24 cellular contexts compared by ENCODE assay signal in genomic region chr5:53100606-53101005, GRCh38. TPM values are rescaled to one million over a fixed set of nuclear protein-coding genes. Genes with fewer than 3 reads are reported as not detected.
DNase-seq lines count a peak whose midpoint lies in the region; ATAC-seq, FAIRE-seq and TF ChIP-seq lines count a peak whose summit lies in the region.
"Had no signal": no experiment of that assay in that cellular context is flagged by ENCODE, and none has a peak within 500 bp of the region (broad histone marks: within the 10 kb centered on the region; RNA-seq: fewer than 3 reads in every experiment).

No MANE protein-coding gene starts in this region.

- no peak overlapping the region for H4K91ac ChIP-seq in IMR-90 (ENCODE audit: insufficient read depth, low read depth, low read length)

- H3K36me3 ChIP-seq in IMR-90 (ENCODE audit: control insufficient read depth, insufficient read depth, low read length) (peaks cover 20% of the 10 kb centered on the region), pancreas (peaks cover 0 to 12% (median 7%) of the 10 kb centered on the region in 3 donors)

- H3K9me3 ChIP-seq in IMR-90 (ENCODE audit: control insufficient read depth, insufficient read depth, low read length) (no peaks in the 10 kb centered on the region), pancreas (no peaks in the 10 kb centered on the region)
- H3K9me3 ChIP-seq: BLaER1 treated with 17β-estradiol and CSF1 and Interleukin-3, amounts not matched to agents 10 nM and 100 nM had no signal

- no peaks in the 10 kb centered on the region for H4K20me1 ChIP-seq in IMR-90 (ENCODE audit: insufficient read depth, low read length)
- H4K20me1 ChIP-seq: BLaER1 treated with 17β-estradiol and CSF1 and Interleukin-3, amounts not matched to agents 10 nM and 100 nM had no signal

- FAIRE-seq in pancreas (lab: Jason Lieb, UNC): no peak
- FAIRE-seq: G401.6, GM12891, HTR-8/SVneo had no signal

- H4K8ac ChIP-seq in IMR-90 (ENCODE audit: low read depth in 2 of 2, low read length in 2 of 2): no peak overlapping the region

- H3K27ac ChIP-seq in IMR-90 (ENCODE audit: insufficient read depth, low read length) (no peak overlapping the region), pancreas (no peak overlapping the region)
- H3K27ac ChIP-seq: BLaER1 treated with 17β-estradiol and CSF1 and Interleukin-3, amounts not matched to agents 10 nM and 100 nM had no signal

- peaks cover 0 to 3% of the 10 kb centered on the region in 2 experiments; a peak in 2 of 4 replicates for H3K79me1 ChIP-seq in IMR-90 (ENCODE audit: low read depth in 1 of 2, low read length in 2 of 2)

- H2AFZ ChIP-seq in IMR-90 (replicated peaks; ENCODE audit: low read length, poor library complexity): no peak overlapping the region

- no peak overlapping the region for H2AK9ac ChIP-seq in IMR-90 (replicated peaks; ENCODE audit: low read depth, low read length, poor library complexity)

- no peaks in the 10 kb centered on the region for H3K9me3 Mint-ChIP-seq in activated CD4-positive, alpha-beta T cell treated with anti-CD3 and anti-CD28 coated beads, Interleukin-2, amount 10 ng/mL, durations not matched to agents 7 days and 5 days
- H3K9me3 Mint-ChIP-seq: CD4-positive, CD25-positive, alpha-beta regulatory T cell; CD8-positive, alpha-beta memory T cell; HFFc6; IgD-negative memory B cell had no signal

- H3K9ac ChIP-seq in IMR-90 (ENCODE audit: low read depth, low read length): no peak overlapping the region
- H3K9ac ChIP-seq: BLaER1 treated with 17β-estradiol and CSF1 and Interleukin-3, amounts not matched to agents 10 nM and 100 nM had no signal

- H3K4me2 ChIP-seq in IMR-90 (ENCODE audit: low read depth, low read length): no peak overlapping the region
- H3K4me2 ChIP-seq: BLaER1 treated with 17β-estradiol and CSF1 and Interleukin-3, amounts not matched to agents 10 nM and 100 nM had no signal

- intact Hi-C loops in IMR-90 (cut with micrococcal nuclease): no loop called here
- intact Hi-C loops in pancreas (cut with DNase I): no loop called here

- BruUV-seq in IMR-90 (replicated peaks; lab: Mats Ljungman, UMichigan): no TSS peak

- no peak for ATAC-seq in IMR-90 (ENCODE audit: low read depth)
- no peak for ATAC-seq in pancreas
- ATAC-seq: HCT116 had no signal

- peak overlapping the region; percentile 14 for H2BK5ac ChIP-seq in IMR-90 (ENCODE audit: low read depth, low read length, poor library complexity, severe bottlenecking)

- H2BK15ac ChIP-seq in IMR-90 (ENCODE audit: low read depth, low read length): no peak overlapping the region

- TF ChIP-seq CTCF in IMR-90 (conservative IDR thresholded peaks at IDR 0.05; ENCODE audit: low read depth, low read length): no peak
- TF ChIP-seq CTCF in choroid plexus epithelial cell (conservative IDR thresholded peaks at IDR 0.05; ENCODE audit: low read depth, low read length): no peak
- TF ChIP-seq CTCF in pancreas (IDR thresholded peaks at IDR 0.05): no peak

- H3K27me3 Mint-ChIP-seq in activated CD4-positive, alpha-beta T cell treated with anti-CD3 and anti-CD28 coated beads, Interleukin-2, amount 10 ng/mL, durations not matched to agents 7 days and 5 days: no peaks in the 10 kb centered on the region
- H3K27me3 Mint-ChIP-seq: B cell; CD4-positive, CD25-positive, alpha-beta regulatory T cell; CD8-positive, alpha-beta memory T cell; IgD-negative memory B cell had no signal

- no peak for TF ChIP-seq RAD21 in IMR-90 (IDR thresholded peaks at IDR 0.05; ENCODE audit: low read length)

- H3K9me1 ChIP-seq in IMR-90 (ENCODE audit: insufficient read depth, low read length): no peaks in the 10 kb centered on the region

- H3K4me1 Mint-ChIP-seq in activated CD4-positive, alpha-beta T cell treated with anti-CD3 and anti-CD28 coated beads, Interleukin-2, amount 10 ng/mL, durations not matched to agents 7 days and 5 days: peaks cover 15% of the 10 kb centered on the region

- no peak overlapping the region for H2AK5ac ChIP-seq in IMR-90 (ENCODE audit: low read depth, low read length)

- H3K27me3 ChIP-seq in IMR-90 (ENCODE audit: control insufficient read depth, insufficient read depth, low read length): no peaks in the 10 kb centered on the region
- no peaks in the 10 kb centered on the region for H3K27me3 ChIP-seq in pancreas
- H3K27me3 ChIP-seq: BLaER1 treated with 17β-estradiol and CSF1 and Interleukin-3, amounts not matched to agents 10 nM and 100 nM had no signal

- no CpG with 5 or more reads among the region's 2 CpGs for WGBS in IMR-90 (ENCODE audit: extremely low coverage in 2 of 2, insufficient read length in 1 of 2), 2 experiments
- WGBS in pancreas, 2 donors: 69 to 77% methylated on average over 2 of the region's 2 CpGs

- dilution Hi-C loops in IMR-90 (cut with HindIII; ENCODE audit: low sequenced_read_pairs, unreplicated experiment): no loop called here

- CTCF ChIA-PET in IMR-90 (lab: Yijun Ruan, JAX): interaction anchor here (0.6 kb wide), 1 partner anchor 9 kb away, joined by 3 read pairs; no protein-coding TSS in a partner anchor
- CTCF ChIA-PET in activated CD4-positive, alpha-beta T cell treated with anti-CD3 and anti-CD28 coated beads, Interleukin-2, amount 10 ng/mL, durations not matched to agents 7 days and 5 days (lab: Charles Lee): no interaction called here

- TF ChIP-seq POLR2A in IMR-90 (IDR thresholded peaks at IDR 0.05; ENCODE audit: low read depth, low read length): no peak

- H2BK120ac ChIP-seq in IMR-90 (ENCODE audit: low read depth, low read length): no peak overlapping the region

- no peak overlapping the region for H3K18ac ChIP-seq in IMR-90 (ENCODE audit: low read depth, low read length)

- peaks cover 2% of the 10 kb centered on the region; the same call in 1 of the 2 replicates for H3K4me1 ChIP-seq in IMR-90 (ENCODE audit: control insufficient read depth, insufficient read depth, low read length)
- no peaks in the 10 kb centered on the region for H3K4me1 ChIP-seq in pancreas

- H3K4ac ChIP-seq in IMR-90 (ENCODE audit: low read depth, low read length): no peak overlapping the region

- H3K36me3 Mint-ChIP-seq in activated CD4-positive, alpha-beta T cell treated with anti-CD3 and anti-CD28 coated beads, Interleukin-2, amount 10 ng/mL, durations not matched to agents 7 days and 5 days (ENCODE audit: low read depth): peaks cover 53% of the 10 kb centered on the region

- H3K56ac ChIP-seq in IMR-90 (ENCODE audit: extremely low read depth, insufficient read depth, low read length): no peak overlapping the region

- no peak overlapping the region for H3K23ac ChIP-seq in IMR-90 (ENCODE audit: low read depth, low read length)

- POLR2A ChIA-PET in IMR-90 (lab: Charles Lee; ENCODE audit: unreplicated experiment): interaction anchor here (0.7 kb wide), 1 partner anchor 19 kb away, joined by 3 read pairs; no protein-coding TSS in a partner anchor
- POLR2A ChIA-PET in activated CD4-positive, alpha-beta T cell treated with anti-CD3 and anti-CD28 coated beads, Interleukin-2, amount 10 ng/mL, durations not matched to agents 7 days and 5 days (lab: Charles Lee): interaction anchor here (0.7 kb wide), 1 partner anchor 111 kb away, joined by 3 read pairs; no protein-coding TSS in a partner anchor

- no peak overlapping the region for H3K4me3 Mint-ChIP-seq in activated CD4-positive, alpha-beta T cell treated with anti-CD3 and anti-CD28 coated beads, Interleukin-2, amount 10 ng/mL, durations not matched to agents 7 days and 5 days
- H3K4me3 Mint-ChIP-seq: B cell; CD4-positive, CD25-positive, alpha-beta regulatory T cell; CD8-positive, alpha-beta memory T cell; IgD-negative memory B cell had no signal

- H4K5ac ChIP-seq in IMR-90 (ENCODE audit: low read depth, low read length): no peak overlapping the region

- H3K27ac Mint-ChIP-seq in activated CD4-positive, alpha-beta T cell treated with anti-CD3 and anti-CD28 coated beads, Interleukin-2, amount 10 ng/mL, durations not matched to agents 7 days and 5 days: no peak overlapping the region
- H3K27ac Mint-ChIP-seq: B cell; CD4-positive, CD25-positive, alpha-beta regulatory T cell; IgD-negative memory B cell had no signal

- DNase-seq in ELR (ENCODE audit: low read depth) (peak; percentile 28), IMR-90 (peak; percentile 19), choroid plexus epithelial cell (ENCODE audit: low read depth) (peak; percentile 20), iris pigment epithelial cell (ENCODE audit: low read depth) (peak; percentile 31), SW 1271 (lab: John Stamatoyannopoulos, UW) (no peak), pancreas (no peak)
- no peak for DNase-seq in activated CD4-positive, alpha-beta T cell treated with anti-CD3 and anti-CD28 coated beads, Interleukin-2, amount 10 ng/mL, durations not matched to agents 7 days and 5 days
- DNase-seq: CD4-positive, CD25-positive, alpha-beta regulatory T cell; CD8-positive, alpha-beta memory T cell; COR-L47; DMS 273 treated with DMSO at 0.1 percent for 48 hours; DMS53; DND-41; EL; GOT3; H7; HFFc6 had no signal

- H3K4me3 ChIP-seq in IMR-90 (ENCODE audit: insufficient read depth, low read depth, low read length): no peak overlapping the region
- H3K4me3 ChIP-seq in choroid plexus epithelial cell (ENCODE audit: low read depth, low read length): no peak overlapping the region
- H3K4me3 ChIP-seq in pancreas: no peak overlapping the region
- H3K4me3 ChIP-seq: BLaER1 treated with 17β-estradiol and CSF1 and Interleukin-3, amounts not matched to agents 10 nM and 100 nM had no signal

- in situ Hi-C loops in IMR-90 (cut with MboI; ENCODE audit: low sequenced_read_pairs): no loop called here

- no peak overlapping the region for H2BK20ac ChIP-seq in IMR-90 (ENCODE audit: low read depth, low read length)

- no peak overlapping the region for H3K14ac ChIP-seq in IMR-90 (replicated peaks; ENCODE audit: low read depth, low read length)

TF ChIP-seq in IMR-90, 13 proteins besides CTCF, POLR2A, EP300 and RAD21 (continues in another document):
- no peak for TF ChIP-seq SMC3 (IDR thresholded peaks at IDR 0.05; ENCODE audit: low read depth, low read length)
- no peak for TF ChIP-seq RCOR1 (IDR thresholded peaks at IDR 0.05; ENCODE audit: insufficient replicate concordance, low read length)
- no peak for TF ChIP-seq MAFK (IDR thresholded peaks at IDR 0.05; ENCODE audit: low read depth, low read length)
- TF ChIP-seq MXI1 (IDR thresholded peaks at IDR 0.05; ENCODE audit: borderline replicate concordance, low read depth, low read length): no peak
- TF ChIP-seq NFE2L2 (IDR thresholded peaks at IDR 0.05; ENCODE audit: low read depth, low read length): no peak
- no peak for TF ChIP-seq CHD1 (IDR thresholded peaks at IDR 0.05; ENCODE audit: low read depth, low read length)

RNA-seq across cellular contexts. Expression of gene MOCS2, which starts 9.0 kb away (rescaled TPM):
- total RNA-seq in IMR-90 (2012; rRNA removed): 36.4 and 62.5 TPM in 2 replicates
- 32.8 and 40.0 TPM in 2 replicates for polyA plus RNA-seq in IMR-90 (2012; rRNA removed)
- 4.7 and 5.5 TPM in 2 replicates for polyA plus RNA-seq in IMR-90 (2012; cell fraction: cytosol; rRNA removed)
- 1.2 and 13.8 TPM in 2 replicates for polyA plus RNA-seq in IMR-90 (2012; cell fraction: nucleus; rRNA removed; ENCODE audit: low replicate concordance)
- 10 to 100 TPM; 11.4 to 20.5 (median 15.4) TPM for total RNA-seq in pancreas
- polyA plus RNA-seq in pancreas: 10 to 100 TPM; 31.2 to 37.6 TPM
- 10 to 100 TPM; 24.3 to 25.0 TPM for total RNA-seq in activated CD4-positive, alpha-beta T cell treated with anti-CD3 and anti-CD28 coated beads, Interleukin-2, amount 10 ng/mL, durations not matched to agents 7 days and 5 days

Comparison
In these comparisons a context has a peak if more than half of its experiments do, and no peak if none do; other contexts are left out.
1. DNase-seq: peak in ELR (single experiment), IMR-90 (single experiment), choroid plexus epithelial cell (single experiment) and iris pigment epithelial cell (single experiment); none in SW 1271 (0 of 2), pancreas (0 of 6) and activated CD4-positive, alpha-beta T cell treated with anti-CD3 and anti-CD28 coated beads, Interleukin-2, amount 10 ng/mL, durations not matched to agents 7 days and 5 days (single experiment).